In genomic region chr9:134623408-134624066, GRCh38 we compare ENCODE assay signal across 21 cellular contexts. TPM values are rescaled to one million over a fixed set of nuclear protein-coding genes. Genes with fewer than 3 reads are reported as not detected.
DNase-seq lines count a peak whose midpoint lies in the region; ATAC-seq, FAIRE-seq and TF ChIP-seq lines count a peak whose summit lies in the region.
"Had no signal": no experiment of that assay in that cellular context is flagged by ENCODE, and none has a peak within 500 bp of the region (broad histone marks: within the 10 kb centered on the region; RNA-seq: fewer than 3 reads in every experiment).

No MANE protein-coding gene starts in this region.

- H3K14ac ChIP-seq in H1 (ENCODE audit: insufficient read length), result no peak overlapping the region
- H3K14ac ChIP-seq in trophoblast cell (ENCODE audit: low read length), result peak overlapping the region; percentile 69

- H2BK12ac ChIP-seq in H1 (ENCODE audit: low read depth, low read length) (no peak overlapping the region), trophoblast cell (ENCODE audit: low read length) (peak overlapping the region; percentile 96)

- 86% methylated on average over 22 of the region's 23 CpGs; no CpG with 5 or more reads in 1 of the 2 experiments for WGBS in H1 (ENCODE audit: extremely low coverage in 1 of 2, insufficient coverage in 1 of 2, insufficient read length in 1 of 2, insufficient replicate concordance in 2 of 2, low coverage in 1 of 2, low lambda C conversion rate in 2 of 2, missing lambda C conversion rate in 1 of 2), 2 experiments
- no CpG with 5 or more reads among the region's 23 CpGs for WGBS in trophoblast cell (ENCODE audit: extremely low coverage, insufficient coverage, insufficient read length)

- no peaks in the 10 kb centered on the region for H3K4me1 Mint-ChIP-seq in stimulated activated naive CD8-positive, alpha-beta T cell treated with anti-CD3 and anti-CD28 coated beads, Interleukin-15, amount 100 ng/mL, for 72 hours
- peaks cover 61% of the 10 kb centered on the region for H3K4me1 Mint-ChIP-seq in nephron progenitor cell
- H3K4me1 Mint-ChIP-seq: activated CD8-positive, alpha-beta memory T cell treated with anti-CD3 and anti-CD28 coated beads, Interleukin-2, amount 10 ng/mL, durations not matched to agents 7 days and 5 days had no signal

- H3K27me3 ChIP-seq in H1 (replicated peaks in 1 of 4; ENCODE audit: control insufficient read depth in 3 of 4, extremely low read depth in 1 of 4, insufficient read depth in 3 of 4, low read length in 3 of 4), result no peaks in the 10 kb centered on the region
- no peaks in the 10 kb centered on the region for H3K27me3 ChIP-seq in trophoblast cell (ENCODE audit: insufficient read depth, low read length)
- H3K27me3 ChIP-seq: cardiac muscle cell, vagina had no signal

- no peak overlapping the region for H2BK15ac ChIP-seq in H1 (ENCODE audit: low read length)

- peaks cover 2% of the 10 kb centered on the region; the same call in 1 of the 2 replicates for H3K23me2 ChIP-seq in H1 (ENCODE audit: low read depth, low read length)

- H3K4me2 ChIP-seq in H1 (ENCODE audit: insufficient read depth in 1 of 2, low read depth in 2 of 2, low read length in 2 of 2) (no peak overlapping the region), trophoblast cell (ENCODE audit: low read length) (no peak overlapping the region)

- H3K56ac ChIP-seq in H1 (replicated peaks; ENCODE audit: insufficient read length, low read depth, low read length), result no peak overlapping the region

- H3K4me1 ChIP-seq in H1 (replicated peaks in 1 of 4; ENCODE audit: control insufficient read depth in 3 of 4, insufficient read depth in 4 of 4, low read length in 3 of 4) (peaks cover 0 to 13% (median 7%) of the 10 kb centered on the region in 4 experiments; a peak in 6 of 7 replicates), trophoblast cell (ENCODE audit: control insufficient read depth in 1 of 2, insufficient read depth in 2 of 2, low read length in 2 of 2) (peaks cover 39 to 56% of the 10 kb centered on the region in 2 experiments)

- TF ChIP-seq RAD21 in H1 (IDR thresholded peaks at IDR 0.05 in 1 of 2, conservative IDR thresholded peaks at IDR 0.05 in 1 of 2; ENCODE audit: low read depth in 2 of 2, low read length in 2 of 2), result no peak

- H3K18ac ChIP-seq in H1 (ENCODE audit: extremely low read depth, low read length) (no peak overlapping the region), trophoblast cell (ENCODE audit: low read length) (peak overlapping the region; percentile 77)

- DNase-seq in stimulated activated naive CD8-positive, alpha-beta T cell treated with anti-CD3 and anti-CD28 coated beads, Interleukin-15, Interleukin-2, amounts not matched to agents 100 U/mL and 50 U/mL, for 24 hours, result peak; percentile 1
- DNase-seq in stimulated activated naive CD8-positive, alpha-beta T cell treated with anti-CD3 and anti-CD28 coated beads, Interleukin-15, amount 100 ng/mL, for 72 hours, result no peak
- no peak for DNase-seq in H1 (ENCODE audit: low read depth in 1 of 2, low spot score in 2 of 2)
- DNase-seq in trophoblast cell, result no peak
- DNase-seq in nephron progenitor cell, result no peak
- DNase-seq: activated CD4-positive, alpha-beta T cell treated with anti-CD3 and anti-CD28 coated beads for 4 hours; activated CD8-positive, alpha-beta memory T cell treated with anti-CD3 and anti-CD28 coated beads, Interleukin-2, amount 10 ng/mL, durations not matched to agents 7 days and 5 days; COR-L47; GOT3; NCI-H1417 treated with DMSO at 0.1 percent for 48 hours; NCI-H526; occipital lobe; Right ventricle myocardium superior; SW 1271 had no signal

- no peak overlapping the region for H4K5ac ChIP-seq in H1 (ENCODE audit: insufficient read length, low read depth, low read length)

- H3K23ac ChIP-seq in H1 (ENCODE audit: insufficient read length), result no peak overlapping the region
- H3K23ac ChIP-seq in trophoblast cell (ENCODE audit: low read length), result no peak overlapping the region

- H3K4ac ChIP-seq in H1 (replicated peaks; ENCODE audit: insufficient read length, low read depth, low read length) (no peak overlapping the region), trophoblast cell (ENCODE audit: low read depth, low read length) (peak overlapping the region; percentile 38)

- no peaks in the 10 kb centered on the region for H3K9me3 Mint-ChIP-seq in stimulated activated naive CD8-positive, alpha-beta T cell treated with anti-CD3 and anti-CD28 coated beads, Interleukin-15, amount 100 ng/mL, for 72 hours
- H3K9me3 Mint-ChIP-seq in nephron progenitor cell, result no peaks in the 10 kb centered on the region

- H4K91ac ChIP-seq in H1 (replicated peaks; ENCODE audit: insufficient read length, low read length), result no peak overlapping the region
- peak overlapping the region; percentile 88 for H4K91ac ChIP-seq in trophoblast cell (ENCODE audit: low read depth, low read length)

- no peak overlapping the region for H4K12ac ChIP-seq in trophoblast cell (ENCODE audit: low read depth, low read length)

- no peak for FAIRE-seq in H1 (lab: Jason Lieb, UNC)

- H2BK5ac ChIP-seq in H1 (ENCODE audit: low read depth, low read length) (no peak overlapping the region), trophoblast cell (ENCODE audit: low read depth, low read length, poor library complexity) (peak overlapping the region; percentile 18)

- H3K36me3 ChIP-seq in H1 (ENCODE audit: control insufficient read depth in 2 of 4, insufficient read depth in 4 of 4, low read length in 3 of 4) (no peaks in the 10 kb centered on the region), trophoblast cell (ENCODE audit: control insufficient read depth in 1 of 2, insufficient read depth in 2 of 2, low read length in 2 of 2) (no peaks in the 10 kb centered on the region)
- H3K36me3 ChIP-seq: cardiac muscle cell, vagina had no signal

- no peaks in the 10 kb centered on the region for H3K79me1 ChIP-seq in H1 (ENCODE audit: low read depth, low read length)
- peaks cover 42% of the 10 kb centered on the region for H3K79me1 ChIP-seq in trophoblast cell (ENCODE audit: low read length)

- H3K27ac ChIP-seq in H1 (ENCODE audit: low read depth, low read length) (no peak overlapping the region), trophoblast cell (ENCODE audit: low read depth, low read length) (no peak overlapping the region)
- H3K27ac ChIP-seq: cardiac muscle cell, vagina had no signal

- TF ChIP-seq POLR2A in H1 (IDR thresholded peaks at IDR 0.05; ENCODE audit: control extremely low read depth in 1 of 2, low read depth in 2 of 2, low read length in 2 of 2), result no peak
- no peak for TF ChIP-seq POLR2A in GM18505 (IDR thresholded peaks at IDR 0.05; ENCODE audit: borderline replicate concordance, extremely low read depth, insufficient read depth, insufficient read length)

- H2BK120ac ChIP-seq in H1 (replicated peaks; ENCODE audit: low read depth, low read length) (no peak overlapping the region), trophoblast cell (ENCODE audit: insufficient read depth, low read length, poor library complexity) (peak overlapping the region; percentile 77)

- POLR2A ChIA-PET in H1 (lab: Charles Lee; ENCODE audit: partially characterized antibody), result no interaction called here

- H3K4me3 ChIP-seq in H1 (ENCODE audit: extremely low read depth in 1 of 4, insufficient read depth in 2 of 4, low read depth in 3 of 4, low read length in 4 of 4) (no peak overlapping the region), trophoblast cell (ENCODE audit: low read depth, low read length) (no peak overlapping the region)
- H3K4me3 ChIP-seq: cardiac muscle cell, dorsolateral prefrontal cortex, vagina had no signal

- H4K8ac ChIP-seq in H1 (ENCODE audit: extremely low read depth, insufficient read depth, low read length), result 0 out of 2 replicates have a peak overlapping the region, but pooled peaks have one; percentile 35
- peak overlapping the region; percentile 17 for H4K8ac ChIP-seq in trophoblast cell (ENCODE audit: low read depth, low read length)

- H3K79me2 ChIP-seq in H1 (ENCODE audit: control insufficient read depth in 1 of 2, insufficient read depth in 2 of 2, low read length in 2 of 2), result no peaks in the 10 kb centered on the region
- H3K79me2 ChIP-seq in trophoblast cell (ENCODE audit: control insufficient read depth, insufficient read depth, low read length, poor library complexity), result no peaks in the 10 kb centered on the region

- no peak overlapping the region for H2BK20ac ChIP-seq in H1 (ENCODE audit: low read length)

- H3K9me3 ChIP-seq in H1 (ENCODE audit: insufficient read depth in 2 of 2, low read depth in 1 of 2, low read length in 1 of 2) (no peaks in the 10 kb centered on the region), trophoblast cell (ENCODE audit: insufficient read depth, low read depth, low read length) (peaks cover 2% of the 10 kb centered on the region)
- H3K9me3 ChIP-seq: vagina had no signal

- H3K9ac ChIP-seq in H1 (replicated peaks in 1 of 4; ENCODE audit: extremely low read depth in 1 of 4, low read depth in 3 of 4, low read length in 3 of 4), result no peak overlapping the region
- H3K9ac ChIP-seq in trophoblast cell (ENCODE audit: low read length), result no peak overlapping the region

- TF ChIP-seq EP300 in H1 (IDR thresholded peaks at IDR 0.05; ENCODE audit: borderline replicate concordance in 1 of 2, low read depth in 2 of 2, low read length in 2 of 2), result no peak

- H2AK5ac ChIP-seq in H1 (ENCODE audit: low read depth, low read length) (no peak overlapping the region), trophoblast cell (ENCODE audit: low read length) (peak overlapping the region; percentile 96)

- CTCF ChIA-PET in H1 (lab: Charles Lee; ENCODE audit: partially characterized antibody), result no interaction called here

- no peaks in the 10 kb centered on the region for H3K36me3 Mint-ChIP-seq in nephron progenitor cell (ENCODE audit: low read depth)
- H3K36me3 Mint-ChIP-seq: activated CD8-positive, alpha-beta memory T cell treated with anti-CD3 and anti-CD28 coated beads, Interleukin-2, amount 10 ng/mL, durations not matched to agents 7 days and 5 days had no signal

- no peak for ATAC-seq in stimulated activated naive CD8-positive, alpha-beta T cell treated with anti-CD3 and anti-CD28 coated beads, Interleukin-15, Interleukin-2, amounts not matched to agents 100 U/mL and 50 U/mL, for 24 hours
- no peak for ATAC-seq in stimulated activated naive CD8-positive, alpha-beta T cell treated with anti-CD3 and anti-CD28 coated beads, Interleukin-15, amount 100 ng/mL, for 72 hours
- no peak for ATAC-seq in GM19023 (IDR thresholded peaks at IDR 0.05; ENCODE audit: unreplicated experiment)
- ATAC-seq in GM18505 (IDR thresholded peaks at IDR 0.05; ENCODE audit: unreplicated experiment), result no peak
- no peak for ATAC-seq in HG03139 (IDR thresholded peaks at IDR 0.05; ENCODE audit: unreplicated experiment)
- ATAC-seq: activated CD8-positive, alpha-beta memory T cell treated with anti-CD3 and anti-CD28 coated beads, Interleukin-2, amount 10 ng/mL, durations not matched to agents 7 days and 5 days; left colon had no signal

- H2AFZ ChIP-seq in H1 (ENCODE audit: low read length) (no peak overlapping the region), trophoblast cell (ENCODE audit: insufficient read depth, low read length, poor library complexity) (no peak overlapping the region)

- no peak overlapping the region for H3K27ac Mint-ChIP-seq in stimulated activated naive CD8-positive, alpha-beta T cell treated with anti-CD3 and anti-CD28 coated beads, Interleukin-15, amount 100 ng/mL, for 72 hours
- H3K27ac Mint-ChIP-seq in nephron progenitor cell, result no peak overlapping the region
- H3K27ac Mint-ChIP-seq: activated CD8-positive, alpha-beta memory T cell treated with anti-CD3 and anti-CD28 coated beads, Interleukin-2, amount 10 ng/mL, durations not matched to agents 7 days and 5 days had no signal

- H3K27me3 Mint-ChIP-seq in stimulated activated naive CD8-positive, alpha-beta T cell treated with anti-CD3 and anti-CD28 coated beads, Interleukin-15, amount 100 ng/mL, for 72 hours, result peaks cover under 1% of the 10 kb centered on the region
- peaks cover 8% of the 10 kb centered on the region for H3K27me3 Mint-ChIP-seq in nephron progenitor cell (ENCODE audit: low read depth, poor library complexity)
- H3K27me3 Mint-ChIP-seq: activated CD8-positive, alpha-beta memory T cell treated with anti-CD3 and anti-CD28 coated beads, Interleukin-2, amount 10 ng/mL, durations not matched to agents 7 days and 5 days had no signal

- TF ChIP-seq CTCF in H1 (IDR thresholded peaks at IDR 0.05; ENCODE audit: control extremely low read depth in 1 of 3, insufficient read depth in 1 of 3, low read depth in 1 of 3, low read length in 3 of 3) (no peak), nephron progenitor cell (IDR thresholded peaks at IDR 0.05) (no peak)

- no peaks in the 10 kb centered on the region for H4K20me1 ChIP-seq in H1 (replicated peaks in 1 of 2; ENCODE audit: control insufficient read depth in 1 of 2, insufficient read depth in 2 of 2, low read length in 2 of 2)

- no peak overlapping the region for H3K4me3 Mint-ChIP-seq in stimulated activated naive CD8-positive, alpha-beta T cell treated with anti-CD3 and anti-CD28 coated beads, Interleukin-15, amount 100 ng/mL, for 72 hours
- no peak overlapping the region for H3K4me3 Mint-ChIP-seq in nephron progenitor cell
- H3K4me3 Mint-ChIP-seq: activated CD8-positive, alpha-beta memory T cell treated with anti-CD3 and anti-CD28 coated beads, Interleukin-2, amount 10 ng/mL, durations not matched to agents 7 days and 5 days had no signal

RNA-seq across cellular contexts. Expression of gene COL5A1, which starts 18.1 kb away (rescaled TPM):
- total RNA-seq in H1 (2021; fragmentation: NEBNext Ultra II Directional; extraction: Animal tissue kit (Norgen Biotek cat#: 25700)), result 10.5 and 12.0 TPM in 2 replicates
- polyA plus RNA-seq in H1 (2011; rRNA removed), result 3.8 and 6.2 TPM in 2 replicates
- polyA plus RNA-seq in H1 (2011; cell fraction: cytosol; rRNA removed), result 4.1 TPM
- 39.3 TPM for polyA plus RNA-seq in H1 (2011; cell fraction: nucleus; rRNA removed)
- 8.9 to 12.1 TPM (median 11.0 TPM) in 4 replicates for polyA plus RNA-seq in H1 (2012, experiment 1 of 2)
- 6.1 TPM for polyA plus RNA-seq in H1 (2012, experiment 2 of 2)
- 11.8 TPM for polyA plus RNA-seq in H1 (2013, experiment 1 of 2)
- polyA plus RNA-seq in H1 (2013, experiment 2 of 2), result 9.6 TPM
- polyA minus RNA-seq in H1 (2011; rRNA and poly(A)+ RNA removed), result 4.7 and 5.2 TPM in 2 replicates
- polyA minus RNA-seq in H1 (2011; cell fraction: cytosol; rRNA and poly(A)+ RNA removed), result 6.1 TPM
- 12.3 TPM for polyA minus RNA-seq in H1 (2011; cell fraction: nucleus; rRNA and poly(A)+ RNA removed)
- 431 and 476 TPM in 2 replicates for polyA plus RNA-seq in trophoblast cell (2013)
